7 cellular contexts compared by ENCODE assay signal in the genomic region with DNA sequence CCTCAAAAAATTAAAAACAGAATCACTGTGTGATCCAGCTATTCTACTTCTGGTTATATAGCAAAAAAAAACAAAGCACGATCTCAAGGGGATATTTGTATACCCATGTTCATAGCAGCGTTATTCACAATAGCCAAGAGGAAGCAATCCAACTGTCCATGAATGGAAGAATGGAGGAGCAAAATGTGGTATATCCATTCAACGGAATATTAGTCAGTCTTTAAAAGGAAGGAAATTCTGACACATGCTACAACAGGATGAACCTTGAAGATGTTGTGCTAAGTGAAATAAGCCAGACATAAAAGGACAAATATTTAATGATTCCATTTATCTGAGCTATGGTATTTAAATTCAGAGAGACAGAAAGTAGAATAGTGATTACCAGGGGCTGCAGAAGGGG.
"Had no signal": no experiment of that assay in that cellular context is flagged by ENCODE, and none has a peak within 500 bp of the region (broad histone marks: within the 10 kb centered on the region; RNA-seq: fewer than 3 reads in every experiment).

No MANE protein-coding gene starts in this region.

- ATAC-seq: GM23338, HepG2 had no signal

- H3K4me3 Mint-ChIP-seq: GM23338, H9, HFFc6 had no signal

- H3K27ac Mint-ChIP-seq: GM23338, H9, HFFc6, IgD-negative memory B cell had no signal

- H2AFZ ChIP-seq: GM23338 had no signal

- H3K4me3 ChIP-seq: GM23338 had no signal

- H3K4me2 ChIP-seq: GM23338 had no signal

- H3K27ac ChIP-seq: HL-60 had no signal

- DNase-seq: H9, HCEC 1CT, HFFc6 had no signal
